16 cellular contexts compared by ENCODE assay signal in genomic region chr2:85642725-85643124, GRCh38. TPM values are rescaled to one million over a fixed set of nuclear protein-coding genes. Genes with fewer than 3 reads are reported as not detected.
DNase-seq lines count a peak whose midpoint lies in the region; ATAC-seq and TF ChIP-seq lines count a peak whose summit lies in the region.
"Had no signal": no experiment of that assay in that cellular context is flagged by ENCODE, and none has a peak within 500 bp of the region (broad histone marks: within the 10 kb centered on the region; RNA-seq: fewer than 3 reads in every experiment).

No MANE protein-coding gene starts in this region.

- no TSS peak for BruUV-seq in OCI-LY7 (replicated peaks; lab: Mats Ljungman, UMichigan)

- H3K4me1 ChIP-seq in OCI-LY7 (ENCODE audit: insufficient read depth, low read length, poor library complexity, severe bottlenecking) (no peaks in the 10 kb centered on the region), upper lobe of left lung (peaks cover 0 to 2% (median under 1%) of the 10 kb centered on the region in 4 donors)
- H3K4me1 ChIP-seq: prostate gland had no signal

- peak overlapping the region; percentile 65 for H3K27ac Mint-ChIP-seq in T-helper 2 cell treated with Interferon-gamma antibody and Interleukin-4, amounts not matched to agents 5 μg/mL and 100 μg/mL, for 36 hours

- intact Hi-C loops in OCI-LY7 (cut with micrococcal nuclease; ENCODE audit: unreplicated experiment), result no loop called here

- H3K79me2 ChIP-seq in OCI-LY7 (ENCODE audit: insufficient read depth, low read depth, low read length), result no peaks in the 10 kb centered on the region

- H3K4me3 Mint-ChIP-seq in T-helper 2 cell treated with Interferon-gamma antibody and Interleukin-4, amounts not matched to agents 5 μg/mL and 100 μg/mL, for 36 hours, result no peak overlapping the region

- ATAC-seq in HG02852 (IDR thresholded peaks at IDR 0.05; ENCODE audit: unreplicated experiment) (peak; percentile 90), upper lobe of left lung (ENCODE audit: low FRiP score in 2 of 2) (no peak)
- ATAC-seq: left lobe of liver had no signal

- H3K9me3 ChIP-seq in OCI-LY7 (ENCODE audit: low read length) (no peaks in the 10 kb centered on the region), upper lobe of left lung (no peaks in the 10 kb centered on the region)
- H3K9me3 ChIP-seq: prostate gland, tibial nerve had no signal

- H3K4me3 ChIP-seq in OCI-LY7 (ENCODE audit: low read depth, low read length, poor library complexity, severe bottlenecking), result no peak overlapping the region
- H3K4me3 ChIP-seq in foreskin fibroblast (ENCODE audit: low read depth in 1 of 2, low read length in 2 of 2), result no peak overlapping the region
- no peak overlapping the region for H3K4me3 ChIP-seq in upper lobe of left lung
- H3K4me3 ChIP-seq: prostate gland, SK-N-MC, tibial nerve had no signal

- TF ChIP-seq CTCF in OCI-LY7 (conservative IDR thresholded peaks at IDR 0.05; ENCODE audit: low read length) (no peak), foreskin fibroblast (IDR thresholded peaks at IDR 0.05; ENCODE audit: low read depth, low read length) (no peak), upper lobe of left lung (IDR thresholded peaks at IDR 0.05) (no peak)

- H3K36me3 Mint-ChIP-seq in T-helper 2 cell treated with Interferon-gamma antibody and Interleukin-4, amounts not matched to agents 5 μg/mL and 100 μg/mL, for 36 hours (ENCODE audit: low read depth), result peaks cover 65% of the 10 kb centered on the region

- H3K9me3 Mint-ChIP-seq in T-helper 2 cell treated with Interferon-gamma antibody and Interleukin-4, amounts not matched to agents 5 μg/mL and 100 μg/mL, for 36 hours, result no peaks in the 10 kb centered on the region

- H3K27me3 ChIP-seq in upper lobe of left lung, result no peaks in the 10 kb centered on the region
- H3K27me3 ChIP-seq: brain microvascular endothelial cell, tibial nerve had no signal

- H2AFZ ChIP-seq in OCI-LY7 (ENCODE audit: low read length), result no peak overlapping the region

- H3K9me2 ChIP-seq in OCI-LY7 (ENCODE audit: insufficient read depth, low read length), result no peaks in the 10 kb centered on the region

- H3K27ac ChIP-seq in OCI-LY7 (ENCODE audit: low read depth, low read length, poor library complexity, severe bottlenecking) (no peak overlapping the region), upper lobe of left lung (no peak overlapping the region)
- H3K27ac ChIP-seq: brain microvascular endothelial cell, prostate gland, SK-N-MC, tibial nerve had no signal

- POLR2A ChIA-PET in OCI-LY7 (lab: Charles Lee), result interaction anchor here (0.6 to 1.0 kb wide), 4 partner anchors 65 to 490 kb away, joined by 3 to 8 read pairs (median 4); partner anchors contain the start of gene VAMP8

- H4K20me1 ChIP-seq in OCI-LY7 (ENCODE audit: insufficient read depth, low read length), result no peaks in the 10 kb centered on the region

- no peak for TF ChIP-seq EP300 in upper lobe of left lung (IDR thresholded peaks at IDR 0.05)

- H3K36me3 ChIP-seq in OCI-LY7 (ENCODE audit: insufficient read depth, low read length) (peaks cover 98% of the 10 kb centered on the region), upper lobe of left lung (peaks cover 42 to 100% (median 91%) of the 10 kb centered on the region in 4 donors)

- 88 to 89% methylated on average over 3 of the region's 3 CpGs for WGBS in upper lobe of left lung, 2 donors

- H3K4me1 Mint-ChIP-seq in T-helper 2 cell treated with Interferon-gamma antibody and Interleukin-4, amounts not matched to agents 5 μg/mL and 100 μg/mL, for 36 hours (ENCODE audit: low read depth), result peaks cover 13% of the 10 kb centered on the region

- CTCF ChIA-PET in OCI-LY7 (lab: Charles Lee; ENCODE audit: unreplicated experiment), result no interaction called here

- no peak for TF ChIP-seq POLR2A in upper lobe of left lung (IDR thresholded peaks at IDR 0.05)

- DNase-seq in stimulated activated CD4-positive, alpha-beta T cell treated with anti-CD3 and anti-CD28 coated beads, Interleukin-15, amount 100 ng/mL, for 24 hours, result peak; percentile 21
- DNase-seq in stimulated activated CD4-positive, alpha-beta T cell treated with anti-CD3 and anti-CD28 coated beads, Interleukin-1b, Interleukin-23, amount 100 ng/mL, for 48 hours, result no peak
- DNase-seq in T-helper 2 cell treated with Interferon-gamma antibody and Interleukin-4, amounts not matched to agents 5 μg/mL and 100 μg/mL, for 36 hours (ENCODE audit: low spot score), result no peak
- DNase-seq in OCI-LY7 (ENCODE audit: low spot score) (no peak), foreskin fibroblast (no peak), upper lobe of left lung (no peak), NCI-H524 treated with DMSO at 0.1 percent for 48 hours (lab: John Stamatoyannopoulos, UW) (no peak)
- DNase-seq: brain microvascular endothelial cell, DMS 273 treated with DMSO at 0.1 percent for 48 hours had no signal

- no peaks in the 10 kb centered on the region for H3K27me3 Mint-ChIP-seq in T-helper 2 cell treated with Interferon-gamma antibody and Interleukin-4, amounts not matched to agents 5 μg/mL and 100 μg/mL, for 36 hours (ENCODE audit: low read depth)

- no peak overlapping the region for H3K4me2 ChIP-seq in OCI-LY7 (ENCODE audit: low read length)

RNA-seq across cellular contexts. Expression of gene SFTPB, which starts 25.3 kb away (rescaled TPM):
- total RNA-seq in OCI-LY7 (2014; rRNA removed; shearing (Covaris generic)), result not detected in 2 replicates
- total RNA-seq in OCI-LY7 (2022), result not detected in 2 replicates
- over 10,000 TPM; 10,501 to 67,270 (median 33,394) TPM for total RNA-seq in upper lobe of left lung
- total RNA-seq: fibroblast of lung, myocyte, tibial nerve had no signal

RNA-seq across cellular contexts. Expression of gene USP39, which starts 26.7 kb away (rescaled TPM):
- total RNA-seq in OCI-LY7 (2014; rRNA removed; shearing (Covaris generic)), result 76.2 and 79.8 TPM in 2 replicates
- total RNA-seq in OCI-LY7 (2022) (74.5 and 83.2 TPM in 2 replicates), upper lobe of left lung (100 to 1,000 TPM in 1 of 6 donors, 10 to 100 TPM in 5; 36.8 to 176 (median 67.3) TPM)

RNA-seq across cellular contexts. Expression of gene C2orf68, which starts 30.9 kb away (rescaled TPM):
- total RNA-seq in OCI-LY7 (2014; rRNA removed; shearing (Covaris generic)), result 62.0 and 86.7 TPM in 2 replicates
- 86.2 and 96.1 TPM in 2 replicates for total RNA-seq in OCI-LY7 (2022)
- 10 to 100 TPM; 24.6 to 46.1 (median 34.0) TPM for total RNA-seq in upper lobe of left lung

RNA-seq across cellular contexts. Expression of gene TMEM150A, which starts 40.2 kb away (rescaled TPM):
- total RNA-seq in OCI-LY7 (2014; rRNA removed; shearing (Covaris generic)), result 0.92 TPM in 1 of 2 replicates, not detected in the other
- 0.74 and 1.1 TPM in 2 replicates for total RNA-seq in OCI-LY7 (2022)
- total RNA-seq in upper lobe of left lung, result 10 to 100 TPM; 18.9 to 45.8 (median 32.0) TPM

RNA-seq across cellular contexts. Expression of gene RNF181, which starts 47.2 kb away (rescaled TPM):
- total RNA-seq in OCI-LY7 (2014; rRNA removed; shearing (Covaris generic)), result 98.4 and 179 TPM in 2 replicates
- total RNA-seq in OCI-LY7 (2022) (95.1 and 97.8 TPM in 2 replicates), upper lobe of left lung (100 to 1,000 TPM in 4 of 6 donors, 10 to 100 TPM in 2; 81.7 to 164 (median 108) TPM)

Comparison
In these comparisons a context has a peak if more than half of its experiments do, and no peak if none do; other contexts are left out.
1. RNA of gene SFTPB, which starts 25.3 kb away (total RNA-seq): 10,501 to 67,270 TPM in upper lobe of left lung; not detected in OCI-LY7; every median in the first group is over 1,000 times any median in the second.